Comparison of ENCODE assay signal across 36 cellular contexts in genomic region chr7:126222782-126223181, GRCh38.
"Had no signal": no experiment of that assay in that cellular context is flagged by ENCODE, and none has a peak within 500 bp of the region (broad histone marks: within the 10 kb centered on the region; RNA-seq: fewer than 3 reads in every experiment).

No MANE protein-coding gene starts in this region.

- H3K27me3 ChIP-seq: brain microvascular endothelial cell, Peyer's patch had no signal

- H3K36me3 Mint-ChIP-seq: activated CD8-positive, alpha-beta memory T cell treated with anti-CD3 and anti-CD28 coated beads, Interleukin-2, amount 10 ng/mL, durations not matched to agents 7 days and 5 days; activated naive CD8-positive, alpha-beta T cell treated with anti-CD3 and anti-CD28 coated beads for 36 hours; T-cell had no signal

- H3K27me3 Mint-ChIP-seq: activated CD4-positive, alpha-beta memory T cell treated with anti-CD3 and anti-CD28 coated beads, Interleukin-2, amount 10 ng/mL, durations not matched to agents 7 days and 5 days; activated CD8-positive, alpha-beta memory T cell treated with anti-CD3 and anti-CD28 coated beads, Interleukin-2, amount 10 ng/mL, durations not matched to agents 7 days and 5 days; activated naive CD8-positive, alpha-beta T cell treated with anti-CD3 and anti-CD28 coated beads for 36 hours; activated T-helper 17 cell treated with anti-CD3 and anti-CD28 coated beads, Interleukin-2, amount 50 U/mL, for 72 hours; T-cell had no signal

- DNase-seq: activated CD4-positive, alpha-beta memory T cell treated with anti-CD3 and anti-CD28 coated beads, Interleukin-2, amount 10 ng/mL, durations not matched to agents 7 days and 5 days; activated CD4-positive, alpha-beta T cell treated with anti-CD3 and anti-CD28 coated beads for 1 hour; activated CD4-positive, alpha-beta T cell treated with anti-CD3 and anti-CD28 coated beads for 48 hours; activated CD4-positive, CD25-positive, alpha-beta regulatory T cell; activated CD8-positive, alpha-beta memory T cell treated with anti-CD3 and anti-CD28 coated beads for 24 hours; activated CD8-positive, alpha-beta memory T cell treated with anti-CD3 and anti-CD28 coated beads, Interleukin-2, amount 10 ng/mL, durations not matched to agents 7 days and 5 days; activated CD8-positive, alpha-beta memory T cell treated with anti-CD3 and anti-CD28 coated beads, Interleukin-2, amount 50 U/mL, for 48 hours; activated effector memory CD4-positive, alpha-beta T cell treated with anti-CD3 and anti-CD28 coated beads, Interleukin-2, amount 50 U/mL, for 16 hours; activated naive CD4-positive, alpha-beta T cell; activated naive CD4-positive, alpha-beta T cell treated with anti-CD3 and anti-CD28 coated beads, Interleukin-2, amount 50 U/mL, for 16 hours; activated naive CD8-positive, alpha-beta T cell treated with anti-CD3 and anti-CD28 coated beads for 36 hours; activated T-cell treated with anti-CD3 and anti-CD28 coated beads, Interleukin-2, amount 50 U/mL, for 48 hours; amniotic stem cell; brain microvascular endothelial cell; central memory CD4-positive, alpha-beta T cell; NCI-H1105; NCI-H1417 treated with DMSO at 0.1 percent for 48 hours; NCI-H187 treated with DMSO at 0.1 percent for 48 hours; NCI-H2081; NCI-H2171 treated with DMSO at 0.1 percent for 48 hours; NCI-H2227 treated with DMSO at 0.1 percent for 48 hours; NCI-H446; NCI-H510A treated with DMSO at 0.1 percent for 48 hours; NCI-H526 treated with DMSO at 0.1 percent for 48 hours; NCI-H774; PC-3; Peyer's patch; SIG-M5; T-cell; T-helper 2 cell; T-helper 9 cell had no signal

- H3K27ac ChIP-seq: brain microvascular endothelial cell, Peyer's patch, RWPE1, VCaP had no signal

- H3K4me3 ChIP-seq: Peyer's patch had no signal

- H3K9me3 ChIP-seq: Peyer's patch had no signal

- H3K4me3 Mint-ChIP-seq: activated CD4-positive, alpha-beta memory T cell treated with anti-CD3 and anti-CD28 coated beads, Interleukin-2, amount 10 ng/mL, durations not matched to agents 7 days and 5 days; activated CD8-positive, alpha-beta memory T cell treated with anti-CD3 and anti-CD28 coated beads, Interleukin-2, amount 10 ng/mL, durations not matched to agents 7 days and 5 days; activated naive CD8-positive, alpha-beta T cell treated with anti-CD3 and anti-CD28 coated beads for 36 hours; activated T-helper 17 cell treated with anti-CD3 and anti-CD28 coated beads, Interleukin-2, amount 50 U/mL, for 72 hours; T-cell had no signal

- ATAC-seq: activated CD8-positive, alpha-beta memory T cell treated with anti-CD3 and anti-CD28 coated beads, Interleukin-2, amount 10 ng/mL, durations not matched to agents 7 days and 5 days; activated T-helper 17 cell treated with anti-CD3 and anti-CD28 coated beads, Interleukin-2, amount 50 U/mL, for 72 hours; PC-3; Right ventricle myocardium inferior; SK-N-SH treated with all-trans-retinoic acid at 6 μM for 48 hours; T-cell had no signal

- H3K4me1 ChIP-seq: Peyer's patch had no signal

- H3K27ac Mint-ChIP-seq: activated CD4-positive, alpha-beta memory T cell treated with anti-CD3 and anti-CD28 coated beads, Interleukin-2, amount 10 ng/mL, durations not matched to agents 7 days and 5 days; activated CD8-positive, alpha-beta memory T cell treated with anti-CD3 and anti-CD28 coated beads, Interleukin-2, amount 10 ng/mL, durations not matched to agents 7 days and 5 days; activated naive CD8-positive, alpha-beta T cell treated with anti-CD3 and anti-CD28 coated beads for 36 hours; activated T-helper 17 cell treated with anti-CD3 and anti-CD28 coated beads, Interleukin-2, amount 50 U/mL, for 72 hours; T-cell had no signal

- H3K4me1 Mint-ChIP-seq: activated CD4-positive, alpha-beta memory T cell treated with anti-CD3 and anti-CD28 coated beads, Interleukin-2, amount 10 ng/mL, durations not matched to agents 7 days and 5 days; activated CD8-positive, alpha-beta memory T cell treated with anti-CD3 and anti-CD28 coated beads, Interleukin-2, amount 10 ng/mL, durations not matched to agents 7 days and 5 days; activated naive CD8-positive, alpha-beta T cell treated with anti-CD3 and anti-CD28 coated beads for 36 hours; activated T-helper 17 cell treated with anti-CD3 and anti-CD28 coated beads, Interleukin-2, amount 50 U/mL, for 72 hours; T-cell had no signal
